8 cellular contexts compared by ENCODE assay signal in genomic region chr11:3920148-3920852, GRCh38.
DNase-seq lines count a peak whose midpoint lies in the region; ATAC-seq and TF ChIP-seq lines count a peak whose summit lies in the region.

No MANE protein-coding gene starts in this region.

- no peaks in the 10 kb centered on the region for H3K27me3 ChIP-seq in CD4-positive, CD25-positive, alpha-beta regulatory T cell (ENCODE audit: control insufficient read depth, insufficient read depth, low read length)
- H3K27me3 ChIP-seq in SU-DHL-6 (ENCODE audit: low read length): no peaks in the 10 kb centered on the region

- peak; percentile 39 to 91 (median 48) for DNase-seq in CD4-positive, CD25-positive, alpha-beta regulatory T cell
- peak; percentile 47 for DNase-seq in activated naive CD8-positive, alpha-beta T cell treated with anti-CD3 and anti-CD28 coated beads, Interleukin-2, amount 50 U/mL, for 16 hours (ENCODE audit: low read depth, low spot score)
- DNase-seq in osteocyte (ENCODE audit: extremely low spot score, unreplicated experiment) (no peak), NCI-H446 (lab: John Stamatoyannopoulos, UW) (no peak), GF-D8 (lab: John Stamatoyannopoulos, UW) (no peak), ACHN (no peak)

- in situ Hi-C loops in ACHN (cut with HindIII; ENCODE audit: low pct_ligation_motif_present, low pct_unique_long_range_greater_than_20kb, low sequenced_read_pairs): no loop called here

- TF ChIP-seq CTCF in SU-DHL-6 (IDR thresholded peaks at IDR 0.05; ENCODE audit: insufficient read depth, low read length, poor library complexity, severe bottlenecking) (no peak), osteocyte (IDR thresholded peaks at IDR 0.05) (no peak)

- peaks cover 10% of the 10 kb centered on the region for H3K36me3 Mint-ChIP-seq in CD4-positive, CD25-positive, alpha-beta regulatory T cell
- no peaks in the 10 kb centered on the region for H3K36me3 Mint-ChIP-seq in osteocyte (ENCODE audit: unreplicated experiment)

- peak; percentile 84 to 88 for ATAC-seq in CD4-positive, CD25-positive, alpha-beta regulatory T cell (ENCODE audit: low read depth in 2 of 2)
- peak; percentile 54 for ATAC-seq in HG02759 (IDR thresholded peaks at IDR 0.05; ENCODE audit: unreplicated experiment)

- no peak overlapping the region for H3K9ac ChIP-seq in SU-DHL-6 (ENCODE audit: low read length)

- H3K36me3 ChIP-seq in CD4-positive, CD25-positive, alpha-beta regulatory T cell (ENCODE audit: control insufficient read depth, insufficient read depth, low read length): peaks cover 2% of the 10 kb centered on the region
- H3K36me3 ChIP-seq in SU-DHL-6 (ENCODE audit: low read length): no peaks in the 10 kb centered on the region

- peak overlapping the region in 3 of 4 donors; percentile 7 to 59 (median 33) for H3K4me3 Mint-ChIP-seq in CD4-positive, CD25-positive, alpha-beta regulatory T cell
- H3K4me3 Mint-ChIP-seq in osteocyte (ENCODE audit: unreplicated experiment): no peak overlapping the region

- H3K79me2 ChIP-seq in SU-DHL-6 (ENCODE audit: insufficient read depth, low read length): no peaks in the 10 kb centered on the region

- peak overlapping the region; percentile 14 for H3K4me2 ChIP-seq in SU-DHL-6 (ENCODE audit: low read depth, low read length, poor library complexity, severe bottlenecking)

- H3K27ac ChIP-seq in CD4-positive, CD25-positive, alpha-beta regulatory T cell (ENCODE audit: insufficient read depth, low read length, poor library complexity, severe bottlenecking): peak overlapping the region; percentile 58
- H3K27ac ChIP-seq in SU-DHL-6 (ENCODE audit: low read depth, low read length): peak overlapping the region; percentile 24; the same call in 1 of the 2 replicates

- no peaks in the 10 kb centered on the region for H3K27me3 Mint-ChIP-seq in CD4-positive, CD25-positive, alpha-beta regulatory T cell
- no peaks in the 10 kb centered on the region for H3K27me3 Mint-ChIP-seq in osteocyte (ENCODE audit: unreplicated experiment)

- peaks cover 9% of the 10 kb centered on the region; the same call in 1 of the 2 replicates for H3F3A ChIP-seq in SU-DHL-6 (ENCODE audit: insufficient read depth)

- H3K4me1 Mint-ChIP-seq in CD4-positive, CD25-positive, alpha-beta regulatory T cell: peaks cover 35 to 67% (median 41%) of the 10 kb centered on the region in 4 donors
- peaks cover 18% of the 10 kb centered on the region for H3K4me1 Mint-ChIP-seq in osteocyte (ENCODE audit: unreplicated experiment)

- H3K27ac Mint-ChIP-seq in CD4-positive, CD25-positive, alpha-beta regulatory T cell: peak overlapping the region; percentile 27 to 83 (median 32)
- H3K27ac Mint-ChIP-seq in osteocyte (ENCODE audit: unreplicated experiment): peak overlapping the region; percentile 46

- H4K20me1 ChIP-seq in SU-DHL-6 (ENCODE audit: low read depth, low read length): no peaks in the 10 kb centered on the region

- peaks cover 43% of the 10 kb centered on the region for H3K4me1 ChIP-seq in CD4-positive, CD25-positive, alpha-beta regulatory T cell (ENCODE audit: control insufficient read depth, insufficient read depth, low read length, poor library complexity, severe bottlenecking)

- peak overlapping the region; percentile 42 for H3K4me3 ChIP-seq in CD4-positive, CD25-positive, alpha-beta regulatory T cell (ENCODE audit: low read depth, low read length)
- no peak overlapping the region for H3K4me3 ChIP-seq in SU-DHL-6 (ENCODE audit: insufficient read depth, low read length, poor library complexity, severe bottlenecking)

- H3K9me2 ChIP-seq in SU-DHL-6 (replicated peaks; ENCODE audit: insufficient read depth, low read length): no peaks in the 10 kb centered on the region

- no peaks in the 10 kb centered on the region for H3K9me3 ChIP-seq in CD4-positive, CD25-positive, alpha-beta regulatory T cell (ENCODE audit: control insufficient read depth in 2 of 2, low read length in 2 of 2)
- no peaks in the 10 kb centered on the region for H3K9me3 ChIP-seq in SU-DHL-6 (ENCODE audit: insufficient read depth, low read length)

- H3K9me3 Mint-ChIP-seq in CD4-positive, CD25-positive, alpha-beta regulatory T cell: peaks cover 0 to 2% (median 0%) of the 10 kb centered on the region in 7 donors
- no peaks in the 10 kb centered on the region for H3K9me3 Mint-ChIP-seq in osteocyte (ENCODE audit: unreplicated experiment)

- H2AFZ ChIP-seq in SU-DHL-6 (ENCODE audit: low read depth, low read length, severe bottlenecking): no peak overlapping the region

Comparison
In these comparisons a context has a peak if more than half of its experiments do, and no peak if none do; other contexts are left out.
1. DNase-seq: peak in CD4-positive, CD25-positive, alpha-beta regulatory T cell (3 of 3) and activated naive CD8-positive, alpha-beta T cell treated with anti-CD3 and anti-CD28 coated beads, Interleukin-2, amount 50 U/mL, for 16 hours (single experiment); none in osteocyte (single experiment), NCI-H446 (0 of 2), GF-D8 (single experiment) and ACHN (single experiment).